27 cellular contexts compared by ENCODE assay signal in genomic region chr12:107457536-107457935, GRCh38.
"Had no signal": no experiment of that assay in that cellular context is flagged by ENCODE, and none has a peak within 500 bp of the region (broad histone marks: within the 10 kb centered on the region; RNA-seq: fewer than 3 reads in every experiment).

No MANE protein-coding gene starts in this region.

- H3K4me3 ChIP-seq: ascending aorta, breast epithelium, cardiac muscle cell, esophagus squamous epithelium, gastroesophageal sphincter, heart right ventricle had no signal

- H3K4me1 ChIP-seq: ascending aorta, breast epithelium, gastroesophageal sphincter had no signal

- H3K36me3 ChIP-seq: ascending aorta, breast epithelium, cardiac muscle cell, esophagus squamous epithelium, gastroesophageal sphincter, heart right ventricle had no signal

- DNase-seq: activated CD4-positive, alpha-beta memory T cell treated with anti-CD3 and anti-CD28 coated beads, Interleukin-2, amount 10 ng/mL, durations not matched to agents 7 days and 5 days; activated CD4-positive, alpha-beta T cell treated with anti-CD3 and anti-CD28 coated beads for 1 hour; activated CD4-positive, alpha-beta T cell treated with anti-CD3 and anti-CD28 coated beads for 4 hours; activated CD4-positive, alpha-beta T cell treated with anti-CD3 and anti-CD28 coated beads, Interleukin-2, amount 10 ng/mL, durations not matched to agents 7 days and 5 days; activated CD4-positive, alpha-beta T cell treated with anti-CD3 and anti-CD28 coated beads, Interleukin-2, amount 50 U/mL, for 4 hours; activated CD8-positive, alpha-beta memory T cell treated with anti-CD3 and anti-CD28 coated beads, Interleukin-2, amount 50 U/mL, for 48 hours; activated gamma-delta T cell; activated naive CD4-positive, alpha-beta T cell; activated naive CD4-positive, alpha-beta T cell treated with anti-CD3 and anti-CD28 coated beads, Interleukin-2, amount 10 ng/mL, durations not matched to agents 7 days and 5 days; activated naive CD8-positive, alpha-beta T cell treated with anti-CD3 and anti-CD28 coated beads, Interleukin-2, amount 10 ng/mL, durations not matched to agents 7 days and 5 days; activated T-cell treated with anti-CD3 and anti-CD28 coated beads for 4 hours; activated T-cell treated with anti-CD3 and anti-CD28 coated beads, Interleukin-2, amount 50 U/mL, for 24 hours; activated T-cell treated with anti-CD3 and anti-CD28 coated beads, Interleukin-2, amount 50 U/mL, for 72 hours; central memory CD4-positive, alpha-beta T cell; cortex of kidney; effector CD8-positive, alpha-beta T cell; esophagus squamous epithelium; foreskin melanocyte; T-helper 2 cell had no signal

- H3K27ac ChIP-seq: ascending aorta, breast epithelium, cardiac muscle cell, epithelial cell of prostate, esophagus squamous epithelium, gastroesophageal sphincter, heart right ventricle had no signal

- ATAC-seq: activated naive CD4-positive, alpha-beta T cell treated with anti-CD3 and anti-CD28 coated beads, Interleukin-2, amount 50 U/mL, for 72 hours; activated T-cell treated with anti-CD3 and anti-CD28 coated beads, Interleukin-2, amount 50 U/mL, for 72 hours; gastroesophageal sphincter; WTC11 had no signal

- H3K27me3 ChIP-seq: ascending aorta, breast epithelium, cardiac muscle cell, esophagus squamous epithelium, heart right ventricle had no signal

- H3K9me3 ChIP-seq: ascending aorta, breast epithelium, esophagus squamous epithelium, gastroesophageal sphincter had no signal
